17 cellular contexts compared by ENCODE assay signal in the genomic region with DNA sequence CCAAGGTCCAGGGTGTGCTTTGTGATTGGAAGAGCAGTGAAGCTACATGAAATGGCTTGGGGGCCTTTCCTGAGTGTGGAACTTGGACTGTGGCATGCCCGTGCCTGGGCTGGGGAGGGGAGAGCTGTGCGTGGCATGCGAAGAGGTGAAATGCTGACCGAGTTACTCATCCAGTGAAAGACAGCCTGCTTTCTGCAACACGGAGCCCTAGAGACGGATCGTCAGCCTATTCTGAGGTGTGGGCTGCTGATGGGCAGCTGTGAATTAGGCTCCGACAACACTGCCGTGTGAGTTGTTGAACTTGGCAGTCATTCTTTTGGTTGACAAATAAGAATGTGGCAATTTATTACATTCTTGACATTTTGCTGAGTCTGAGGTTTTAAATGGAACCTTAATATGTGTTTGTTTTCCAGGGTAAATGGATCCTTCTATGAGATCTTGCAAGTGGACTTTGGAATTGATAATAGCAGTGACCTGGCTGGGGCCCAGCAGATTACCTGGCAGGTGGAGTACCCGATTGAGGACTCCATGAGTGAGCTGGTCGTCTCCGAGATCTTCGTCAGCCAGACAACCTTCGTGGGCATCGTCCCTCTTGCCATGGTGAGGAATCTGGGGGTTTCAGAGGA.
A peak's percentile ranks its signal among the peaks of the same experiment; 100 is the strongest.
DNase-seq lines count a peak whose midpoint lies in the region; ATAC-seq, FAIRE-seq and TF ChIP-seq lines count a peak whose summit lies in the region.
"Had no signal": no experiment of that assay in that cellular context is flagged by ENCODE, and none has a peak within 500 bp of the region (broad histone marks: within the 10 kb centered on the region; RNA-seq: fewer than 3 reads in every experiment).

No MANE protein-coding gene starts in this region.

- H3K36me3 ChIP-seq in small intestine (ENCODE audit: control insufficient read depth in 2 of 2, insufficient read depth in 2 of 2, low read length in 2 of 2): no peaks in the 10 kb centered on the region
- H3K36me3 ChIP-seq: BE2C had no signal

- CTCF ChIA-PET in A549 (lab: Yijun Ruan, JAX): no interaction called here

- no peak overlapping the region for H3K4me3 Mint-ChIP-seq in activated T-cell treated with anti-CD3 and anti-CD28 coated beads, Interleukin-2, amount 50 U/mL, for 24 hours
- H3K4me3 Mint-ChIP-seq: CD4-positive, alpha-beta memory T cell; HFFc6 had no signal

- H3K9me3 ChIP-seq in A549: no peaks in the 10 kb centered on the region
- H3K9me3 ChIP-seq in small intestine (ENCODE audit: control insufficient read depth, low read depth): no peaks in the 10 kb centered on the region
- H3K9me3 ChIP-seq: BE2C had no signal

- DNase-seq in A549 (ENCODE audit: low read depth in 1 of 2, low spot score in 1 of 2): no peak
- DNase-seq in astrocyte of the hippocampus (ENCODE audit: low read depth, low spot score): peak; percentile 73
- peak; percentile 7 for DNase-seq in small intestine
- no peak for DNase-seq in activated T-cell treated with anti-CD3 and anti-CD28 coated beads, Interleukin-2, amount 50 U/mL, for 24 hours
- DNase-seq in MV-4-11 (lab: John Stamatoyannopoulos, UW): no peak
- DNase-seq: BE2C; CD4-positive, alpha-beta memory T cell; DMS79; HCEC 1CT; HFFc6 had no signal

- no peak for ATAC-seq in A549
- ATAC-seq in HG02840 (IDR thresholded peaks at IDR 0.05; ENCODE audit: low FRiP score, unreplicated experiment): no peak
- ATAC-seq: GM12878 had no signal

- POLR2A ChIA-PET in A549 (lab: Yijun Ruan, JAX): no interaction called here

- no peak for TF ChIP-seq CTCF in A549 (IDR thresholded peaks at IDR 0.05)

- H3K4me1 ChIP-seq in A549 (no peaks in the 10 kb centered on the region), small intestine (ENCODE audit: control insufficient read depth in 2 of 2, insufficient read depth in 1 of 2, low read depth in 1 of 2, low read length in 1 of 2) (no peaks in the 10 kb centered on the region)
- H3K4me1 ChIP-seq: BE2C had no signal

- TF ChIP-seq POLR2A in A549 (IDR thresholded peaks at IDR 0.05; ENCODE audit: low read length): no peak

- FAIRE-seq in A549 (lab: Jason Lieb, UNC) (no peak), islet of Langerhans (lab: Jason Lieb, UNC) (peak; percentile 89), small intestine (lab: Jason Lieb, UNC) (no peak)
- FAIRE-seq: A204.1, GM12878, GM18507, HTR-8/SVneo had no signal

- H3K27me3 Mint-ChIP-seq in activated T-cell treated with anti-CD3 and anti-CD28 coated beads, Interleukin-2, amount 50 U/mL, for 24 hours: no peaks in the 10 kb centered on the region
- H3K27me3 Mint-ChIP-seq: CD4-positive, alpha-beta memory T cell had no signal

- TF ChIP-seq RAD21 in A549 (conservative IDR thresholded peaks at IDR 0.05 in 1 of 2, IDR thresholded peaks at IDR 0.05 in 1 of 2): no peak

- TF ChIP-seq EP300 in A549 (IDR thresholded peaks at IDR 0.05): no peak

- H3K4me3 ChIP-seq in A549 (no peak overlapping the region), small intestine (ENCODE audit: low read depth in 1 of 2, low read length in 2 of 2) (no peak overlapping the region)
- H3K4me3 ChIP-seq: GM12878 had no signal

- no peaks in the 10 kb centered on the region for H3K4me1 Mint-ChIP-seq in activated T-cell treated with anti-CD3 and anti-CD28 coated beads, Interleukin-2, amount 50 U/mL, for 24 hours (ENCODE audit: low read depth)
- H3K4me1 Mint-ChIP-seq: CD4-positive, alpha-beta memory T cell had no signal

- H3K27me3 ChIP-seq in small intestine (ENCODE audit: control insufficient read depth in 2 of 2, insufficient read depth in 2 of 2, low read length in 2 of 2): no peaks in the 10 kb centered on the region
- H3K27me3 ChIP-seq: BE2C had no signal

- no peak overlapping the region for H3K27ac ChIP-seq in A549
- H3K27ac ChIP-seq in small intestine (ENCODE audit: low read depth in 1 of 2, low read length in 1 of 2): no peak overlapping the region
- H3K27ac ChIP-seq: C4-2B had no signal

- H3K9me3 Mint-ChIP-seq in activated T-cell treated with anti-CD3 and anti-CD28 coated beads, Interleukin-2, amount 50 U/mL, for 24 hours: peaks cover 6% of the 10 kb centered on the region

- no peak overlapping the region for H3K4me2 ChIP-seq in A549

- WGBS in A549 (ENCODE audit: missing lambda C conversion rate): 27% methylated on average over 15 of the region's 15 CpGs
- WGBS in small intestine, 3 donors: 44 to 70% (median 46%) methylated on average over 15 of the region's 15 CpGs

- no peak overlapping the region for H3K27ac Mint-ChIP-seq in activated T-cell treated with anti-CD3 and anti-CD28 coated beads, Interleukin-2, amount 50 U/mL, for 24 hours
- H3K27ac Mint-ChIP-seq: CD4-positive, alpha-beta memory T cell; HFFc6 had no signal

- H3K36me3 Mint-ChIP-seq in activated T-cell treated with anti-CD3 and anti-CD28 coated beads, Interleukin-2, amount 50 U/mL, for 24 hours (ENCODE audit: low read depth): no peaks in the 10 kb centered on the region
- H3K36me3 Mint-ChIP-seq: CD4-positive, alpha-beta memory T cell had no signal

TF ChIP-seq in A549, 52 proteins besides CTCF, POLR2A, EP300 and RAD21:
- TF ChIP-seq MAFK (IDR thresholded peaks at IDR 0.05; ENCODE audit: partially characterized antibody) (peak; percentile 61), HOXB13 (CRISPR knock-in tag; IDR thresholded peaks at IDR 0.05; ENCODE audit: low read depth) (no peak)

Comparison
In these comparisons a context has a peak if more than half of its experiments do, and no peak if none do; other contexts are left out.
1. DNase-seq: peak in astrocyte of the hippocampus (single experiment) and small intestine (single experiment); none in A549 (0 of 2), activated T-cell treated with anti-CD3 and anti-CD28 coated beads, Interleukin-2, amount 50 U/mL, for 24 hours (single experiment) and MV-4-11 (single experiment).